Comparison of ENCODE assay signal across 8 cellular contexts in genomic region chr19:55579766-55580621, GRCh38. TPM values are rescaled to one million over a fixed set of nuclear protein-coding genes. Genes with fewer than 3 reads are reported as not detected.
DNase-seq lines count a peak whose midpoint lies in the region; ATAC-seq and TF ChIP-seq lines count a peak whose summit lies in the region.

No MANE protein-coding gene starts in this region.

- H4K8ac ChIP-seq in trophoblast cell (ENCODE audit: low read depth, low read length): peak overlapping the region; percentile 94

- H3K14ac ChIP-seq in trophoblast cell (ENCODE audit: low read length): peak overlapping the region; percentile 91

- WGBS in trophoblast cell (ENCODE audit: extremely low coverage, insufficient coverage, insufficient read length): no CpG with 5 or more reads among the region's 20 CpGs

- H3K9ac ChIP-seq in trophoblast cell (ENCODE audit: low read length): peak overlapping the region; percentile 98

- peak overlapping the region; percentile 77 for H3K27ac ChIP-seq in CD4-positive, CD25-positive, alpha-beta regulatory T cell (ENCODE audit: insufficient read depth, low read length, poor library complexity, severe bottlenecking)
- H3K27ac ChIP-seq in trophoblast cell (ENCODE audit: low read depth, low read length): peak overlapping the region; percentile 94

- H4K12ac ChIP-seq in trophoblast cell (ENCODE audit: low read depth, low read length): peak overlapping the region; percentile 71

- H4K91ac ChIP-seq in trophoblast cell (ENCODE audit: low read depth, low read length): peak overlapping the region; percentile 96

- H3K4me2 ChIP-seq in trophoblast cell (ENCODE audit: low read length): peak overlapping the region; percentile 81

- H2BK12ac ChIP-seq in trophoblast cell (ENCODE audit: low read length): no peak overlapping the region

- peak overlapping the region; percentile 86 for H2BK5ac ChIP-seq in trophoblast cell (ENCODE audit: low read depth, low read length, poor library complexity)

- H2AK5ac ChIP-seq in trophoblast cell (ENCODE audit: low read length): peak overlapping the region; percentile 97

- no peak overlapping the region for H3K23ac ChIP-seq in trophoblast cell (ENCODE audit: low read length)

- intact Hi-C loops in activated CD8-positive, alpha-beta T cell treated with anti-CD3 and anti-CD28 coated beads for 36 hours (cut with micrococcal nuclease): no loop called here
- intact Hi-C loops in Right ventricle myocardium superior (cut with DNase I): no loop called here

- H3K27me3 Mint-ChIP-seq in CD4-positive, CD25-positive, alpha-beta regulatory T cell: peaks cover 10% of the 10 kb centered on the region
- H3K27me3 Mint-ChIP-seq in activated CD8-positive, alpha-beta T cell treated with anti-CD3 and anti-CD28 coated beads for 36 hours: no peaks in the 10 kb centered on the region

- peaks cover 13% of the 10 kb centered on the region for H3K4me1 ChIP-seq in CD4-positive, CD25-positive, alpha-beta regulatory T cell (ENCODE audit: control insufficient read depth, insufficient read depth, low read length, poor library complexity, severe bottlenecking)
- H3K4me1 ChIP-seq in HAP-1 (no peaks in the 10 kb centered on the region), trophoblast cell (ENCODE audit: control insufficient read depth in 1 of 2, insufficient read depth in 2 of 2, low read length in 2 of 2) (peaks cover 3 to 7% of the 10 kb centered on the region in 2 experiments)

- H3K27me3 ChIP-seq in CD4-positive, CD25-positive, alpha-beta regulatory T cell (ENCODE audit: control insufficient read depth, insufficient read depth, low read length): no peaks in the 10 kb centered on the region
- H3K27me3 ChIP-seq in HAP-1 (ENCODE audit: low read depth) (no peaks in the 10 kb centered on the region), trophoblast cell (ENCODE audit: insufficient read depth, low read length) (no peaks in the 10 kb centered on the region)

- peak in 1 of 3 donors; percentile 18 for DNase-seq in CD4-positive, CD25-positive, alpha-beta regulatory T cell
- DNase-seq in HAP-1 (ENCODE audit: low spot score in 2 of 2): peak; percentile 35 to 54
- peak; percentile 28 for DNase-seq in activated CD8-positive, alpha-beta T cell treated with anti-CD3 and anti-CD28 coated beads for 36 hours
- DNase-seq in Right ventricle myocardium superior: peak; percentile 44
- DNase-seq in trophoblast cell: no peak
- no peak for DNase-seq in SKM-1 treated with dmso at 0.1 percent for 144 hours (lab: John Stamatoyannopoulos, UW; ENCODE audit: unreplicated experiment)
- DNase-seq in stimulated activated CD4-positive, alpha-beta T cell treated with anti-CD3 and anti-CD28 coated beads, Interleukin-4, amount 100 ng/mL, for 1 hour: no peak

- peak overlapping the region; percentile 54 for H3K4me3 ChIP-seq in CD4-positive, CD25-positive, alpha-beta regulatory T cell (ENCODE audit: low read depth, low read length)
- H3K4me3 ChIP-seq in HAP-1 (peak overlapping the region; percentile 82), trophoblast cell (ENCODE audit: low read depth, low read length) (peak overlapping the region; percentile 92)

- H3K18ac ChIP-seq in trophoblast cell (ENCODE audit: low read length): peak overlapping the region; percentile 96

- peaks cover 13% of the 10 kb centered on the region for H3K36me3 Mint-ChIP-seq in CD4-positive, CD25-positive, alpha-beta regulatory T cell
- peaks cover 18% of the 10 kb centered on the region for H3K36me3 Mint-ChIP-seq in activated CD8-positive, alpha-beta T cell treated with anti-CD3 and anti-CD28 coated beads for 36 hours (ENCODE audit: low read depth)

- CTCF ChIA-PET in activated CD8-positive, alpha-beta T cell treated with anti-CD3 and anti-CD28 coated beads for 36 hours (lab: Charles Lee): interaction anchor here (2.0 to 2.1 kb wide), 2 partner anchors 53 to 75 kb away, joined by 8 read pairs; no protein-coding TSS in a partner anchor

- no peaks in the 10 kb centered on the region for H3K9me3 ChIP-seq in CD4-positive, CD25-positive, alpha-beta regulatory T cell (ENCODE audit: control insufficient read depth in 2 of 2, low read length in 2 of 2)
- H3K9me3 ChIP-seq in HAP-1 (no peaks in the 10 kb centered on the region), trophoblast cell (ENCODE audit: insufficient read depth, low read depth, low read length) (peaks cover 2% of the 10 kb centered on the region)

- POLR2A ChIA-PET in activated CD8-positive, alpha-beta T cell treated with anti-CD3 and anti-CD28 coated beads for 36 hours (lab: Charles Lee): interaction anchor here (1.0 to 1.7 kb wide), 6 partner anchors 26 to 94 kb away, joined by 3 to 6 read pairs (median 3); no protein-coding TSS in a partner anchor

- H3K9me3 Mint-ChIP-seq in CD4-positive, CD25-positive, alpha-beta regulatory T cell: peaks cover 0 to 3% (median 0%) of the 10 kb centered on the region in 7 donors
- peaks cover 3% of the 10 kb centered on the region for H3K9me3 Mint-ChIP-seq in activated CD8-positive, alpha-beta T cell treated with anti-CD3 and anti-CD28 coated beads for 36 hours

- peak overlapping the region; percentile 84 for H3K4ac ChIP-seq in trophoblast cell (ENCODE audit: low read depth, low read length)

- peak in 1 of 2 donors; percentile 29 for ATAC-seq in CD4-positive, CD25-positive, alpha-beta regulatory T cell (ENCODE audit: low read depth in 2 of 2)
- ATAC-seq in activated CD8-positive, alpha-beta T cell treated with anti-CD3 and anti-CD28 coated beads for 36 hours: peak; percentile 40
- ATAC-seq in Right ventricle myocardium superior (ENCODE audit: poor library complexity) (peak; percentile 65), HG02973 (IDR thresholded peaks at IDR 0.05; ENCODE audit: unreplicated experiment) (no peak)

- peaks cover 13% of the 10 kb centered on the region for H3K79me1 ChIP-seq in trophoblast cell (ENCODE audit: low read length)

- H3K4me1 Mint-ChIP-seq in CD4-positive, CD25-positive, alpha-beta regulatory T cell: peaks cover 11 to 25% (median 18%) of the 10 kb centered on the region in 4 donors
- H3K4me1 Mint-ChIP-seq in activated CD8-positive, alpha-beta T cell treated with anti-CD3 and anti-CD28 coated beads for 36 hours (ENCODE audit: low read depth): peaks cover 19% of the 10 kb centered on the region

- H2BK120ac ChIP-seq in trophoblast cell (ENCODE audit: insufficient read depth, low read length, poor library complexity): peak overlapping the region; percentile 65

- TF ChIP-seq CTCF in activated CD8-positive, alpha-beta T cell treated with anti-CD3 and anti-CD28 coated beads for 36 hours (IDR thresholded peaks at IDR 0.05): no peak

- H3K36me3 ChIP-seq in CD4-positive, CD25-positive, alpha-beta regulatory T cell (ENCODE audit: control insufficient read depth, insufficient read depth, low read length): no peaks in the 10 kb centered on the region
- peaks cover 5% of the 10 kb centered on the region for H3K36me3 ChIP-seq in HAP-1 (replicated peaks)
- H3K36me3 ChIP-seq in trophoblast cell (ENCODE audit: control insufficient read depth in 1 of 2, insufficient read depth in 2 of 2, low read length in 2 of 2): peaks cover 25 to 26% of the 10 kb centered on the region in 2 experiments

- H3K79me2 ChIP-seq in trophoblast cell (ENCODE audit: control insufficient read depth, insufficient read depth, low read length, poor library complexity): peaks cover 11% of the 10 kb centered on the region

- H2AFZ ChIP-seq in trophoblast cell (ENCODE audit: insufficient read depth, low read length, poor library complexity): peak overlapping the region; percentile 68

- H3K27ac Mint-ChIP-seq in CD4-positive, CD25-positive, alpha-beta regulatory T cell: peak overlapping the region; percentile 58 to 96 (median 94)
- peak overlapping the region; percentile 89 for H3K27ac Mint-ChIP-seq in activated CD8-positive, alpha-beta T cell treated with anti-CD3 and anti-CD28 coated beads for 36 hours

- in situ Hi-C loops in HAP-1 (cut with MboI; ENCODE audit: low sequenced_read_pairs): no loop called here

- peak overlapping the region; percentile 88 to 94 (median 92) for H3K4me3 Mint-ChIP-seq in CD4-positive, CD25-positive, alpha-beta regulatory T cell
- H3K4me3 Mint-ChIP-seq in activated CD8-positive, alpha-beta T cell treated with anti-CD3 and anti-CD28 coated beads for 36 hours: peak overlapping the region; percentile 87

RNA-seq across cellular contexts. Expression of gene ZNF579, which starts 0.7 kb away (rescaled TPM):
- 4.2 TPM for total RNA-seq in CD4-positive, CD25-positive, alpha-beta regulatory T cell
- under 1 TPM in 3 of 4 donors, not detected in 1; 0.13 to 0.24 (median 0.14) TPM for polyA plus RNA-seq in CD4-positive, CD25-positive, alpha-beta regulatory T cell
- total RNA-seq in activated CD8-positive, alpha-beta T cell treated with anti-CD3 and anti-CD28 coated beads for 36 hours: 1 to 10 TPM; 7.2 TPM
- 13.6 TPM for total RNA-seq in Right ventricle myocardium superior
- polyA plus RNA-seq in trophoblast cell (2013): 28.5 and 29.6 TPM in 2 replicates

RNA-seq across cellular contexts. Expression of gene FIZ1, which starts 19.3 kb away (rescaled TPM):
- total RNA-seq in CD4-positive, CD25-positive, alpha-beta regulatory T cell: 13.0 TPM
- polyA plus RNA-seq in CD4-positive, CD25-positive, alpha-beta regulatory T cell: 1 to 10 TPM; 1.3 to 3.5 (median 1.5) TPM
- total RNA-seq in activated CD8-positive, alpha-beta T cell treated with anti-CD3 and anti-CD28 coated beads for 36 hours: 10 to 100 TPM; 11.4 to 13.2 TPM
- 13.0 TPM for total RNA-seq in Right ventricle myocardium superior
- polyA plus RNA-seq in trophoblast cell (2013): 11.2 and 12.4 TPM in 2 replicates

RNA-seq across cellular contexts. Expression of gene ZNF524, which starts 20.1 kb away (rescaled TPM):
- total RNA-seq in CD4-positive, CD25-positive, alpha-beta regulatory T cell: 13.7 TPM
- 10 to 100 TPM; 38.5 to 53.7 (median 44.5) TPM for polyA plus RNA-seq in CD4-positive, CD25-positive, alpha-beta regulatory T cell
- 10 to 100 TPM; 11.0 to 12.3 TPM for total RNA-seq in activated CD8-positive, alpha-beta T cell treated with anti-CD3 and anti-CD28 coated beads for 36 hours
- total RNA-seq in Right ventricle myocardium superior: 17.5 TPM
- 6.2 and 6.5 TPM in 2 replicates for polyA plus RNA-seq in trophoblast cell (2013)

RNA-seq across cellular contexts. Expression of gene ZNF865, which starts 25.5 kb away (rescaled TPM):
- 12.8 TPM for total RNA-seq in CD4-positive, CD25-positive, alpha-beta regulatory T cell
- polyA plus RNA-seq in CD4-positive, CD25-positive, alpha-beta regulatory T cell: under 1 TPM; 0.05 to 0.13 (median 0.10) TPM
- total RNA-seq in activated CD8-positive, alpha-beta T cell treated with anti-CD3 and anti-CD28 coated beads for 36 hours: 10 to 100 TPM; 10.6 to 11.7 TPM
- 17.4 TPM for total RNA-seq in Right ventricle myocardium superior
- 7.3 TPM in 2 replicates for polyA plus RNA-seq in trophoblast cell (2013)

RNA-seq across cellular contexts. Expression of gene SBK3, which starts 34.7 kb away (rescaled TPM):
- total RNA-seq in CD4-positive, CD25-positive, alpha-beta regulatory T cell: not detected
- polyA plus RNA-seq in CD4-positive, CD25-positive, alpha-beta regulatory T cell: not detected
- total RNA-seq in activated CD8-positive, alpha-beta T cell treated with anti-CD3 and anti-CD28 coated beads for 36 hours: not detected
- 27.4 TPM for total RNA-seq in Right ventricle myocardium superior
- polyA plus RNA-seq in trophoblast cell (2013): 0.06 and 0.11 TPM in 2 replicates

Comparison
In these comparisons a context has a peak if more than half of its experiments do, and no peak if none do; other contexts are left out.
1. DNase-seq: peak in HAP-1 (2 of 2), activated CD8-positive, alpha-beta T cell treated with anti-CD3 and anti-CD28 coated beads for 36 hours (single experiment) and Right ventricle myocardium superior (single experiment); none in trophoblast cell (0 of 2), SKM-1 treated with dmso at 0.1 percent for 144 hours (single experiment) and stimulated activated CD4-positive, alpha-beta T cell treated with anti-CD3 and anti-CD28 coated beads, Interleukin-4, amount 100 ng/mL, for 1 hour (single experiment).
2. Peak in every context shown above with its lines, with median percentiles within 50 percentile points of each other: H3K4me3 ChIP-seq.